Comparison of ENCODE assay signal across 9 cellular contexts in genomic region chr7:32587431-32587948, GRCh38.
A peak's percentile ranks its signal among the peaks of the same experiment; 100 is the strongest.
DNase-seq lines count a peak whose midpoint lies in the region; ATAC-seq and TF ChIP-seq lines count a peak whose summit lies in the region.
"Had no signal": no experiment of that assay in that cellular context is flagged by ENCODE, and none has a peak within 500 bp of the region (broad histone marks: within the 10 kb centered on the region; RNA-seq: fewer than 3 reads in every experiment).

No MANE protein-coding gene starts in this region.

- CTCF ChIA-PET in activated naive CD4-positive, alpha-beta T cell treated with anti-CD3 and anti-CD28 coated beads for 36 hours (lab: Charles Lee) = no interaction called here

- H2AFZ ChIP-seq in smooth muscle cell (ENCODE audit: low read depth) = no peak overlapping the region

- H3K27me3 ChIP-seq in smooth muscle cell (ENCODE audit: low read depth) = no peaks in the 10 kb centered on the region

- H3K4me1 Mint-ChIP-seq in activated naive CD4-positive, alpha-beta T cell treated with anti-CD3 and anti-CD28 coated beads for 36 hours (ENCODE audit: low read depth) = peaks cover 19% of the 10 kb centered on the region

- peaks cover 9% of the 10 kb centered on the region for H3F3A ChIP-seq in smooth muscle cell (ENCODE audit: low read depth)

- no peaks in the 10 kb centered on the region for H3K9me3 Mint-ChIP-seq in activated naive CD4-positive, alpha-beta T cell treated with anti-CD3 and anti-CD28 coated beads for 36 hours

- H3K27ac ChIP-seq in smooth muscle cell (ENCODE audit: low read depth) = peak overlapping the region; percentile 46

- peaks cover 4% of the 10 kb centered on the region for H3K36me3 ChIP-seq in smooth muscle cell (ENCODE audit: low read depth)

- peaks cover 15% of the 10 kb centered on the region for H3K36me3 Mint-ChIP-seq in activated naive CD4-positive, alpha-beta T cell treated with anti-CD3 and anti-CD28 coated beads for 36 hours (ENCODE audit: low read depth)

- intact Hi-C loops in left ventricle myocardium superior (cut with micrococcal nuclease) = no loop called here
- intact Hi-C loops in activated naive CD4-positive, alpha-beta T cell treated with anti-CD3 and anti-CD28 coated beads for 36 hours (cut with micrococcal nuclease) = no loop called here

- no peak overlapping the region for H3K27ac Mint-ChIP-seq in activated naive CD4-positive, alpha-beta T cell treated with anti-CD3 and anti-CD28 coated beads for 36 hours

- DNase-seq in HFF-Myc (ENCODE audit: extremely low read depth, low read depth) (peak; percentile 59), amniotic epithelial cell (ENCODE audit: low read depth) (peak; percentile 91), left ventricle myocardium superior (no peak), smooth muscle cell (lab: John Stamatoyannopoulos, UW; ENCODE audit: unreplicated experiment) (no peak), HT-29 (ENCODE audit: low spot score) (no peak), activated gamma-delta T cell (lab: John Stamatoyannopoulos, UW) (no peak)
- no peak for DNase-seq in activated naive CD4-positive, alpha-beta T cell treated with anti-CD3 and anti-CD28 coated beads for 36 hours
- DNase-seq: cortex of kidney; stimulated activated CD4-positive, alpha-beta T cell treated with anti-CD3 and anti-CD28 coated beads, Interleukin-15, amount 100 ng/mL, for 24 hours had no signal

- H3K4me3 Mint-ChIP-seq in activated naive CD4-positive, alpha-beta T cell treated with anti-CD3 and anti-CD28 coated beads for 36 hours = no peak overlapping the region

- H3K4me1 ChIP-seq in smooth muscle cell (ENCODE audit: low read depth) = peaks cover 8% of the 10 kb centered on the region

- H3K9me3 ChIP-seq in smooth muscle cell (replicated peaks; ENCODE audit: low read depth) = no peaks in the 10 kb centered on the region

- no peak overlapping the region for H3K4me2 ChIP-seq in smooth muscle cell

- no peak overlapping the region for H3K9ac ChIP-seq in smooth muscle cell (ENCODE audit: low read depth)

- H3K4me3 ChIP-seq in HFF-Myc (replicated peaks; ENCODE audit: low read depth, low read length) = no peak overlapping the region
- no peak overlapping the region for H3K4me3 ChIP-seq in smooth muscle cell

- ATAC-seq in left ventricle myocardium superior = peak; percentile 81

- TF ChIP-seq CTCF in HFF-Myc (IDR thresholded peaks at IDR 0.05; ENCODE audit: low read depth, low read length, missing control alignments) (no peak), smooth muscle cell (IDR thresholded peaks at IDR 0.05; ENCODE audit: borderline replicate concordance, insufficient read depth, poor library complexity, severe bottlenecking) (no peak)

- H3K79me2 ChIP-seq in smooth muscle cell (ENCODE audit: low read depth) = no peaks in the 10 kb centered on the region

- H3K27me3 Mint-ChIP-seq in activated naive CD4-positive, alpha-beta T cell treated with anti-CD3 and anti-CD28 coated beads for 36 hours (ENCODE audit: low read depth) = no peaks in the 10 kb centered on the region

- peaks cover 3% of the 10 kb centered on the region for H4K20me1 ChIP-seq in smooth muscle cell (ENCODE audit: low read depth)

- 81% methylated on average over 9 of the region's 9 CpGs for WGBS in smooth muscle cell (ENCODE audit: low lambda C conversion rate)

Comparison
In these comparisons a context has a peak if more than half of its experiments do, and no peak if none do; other contexts are left out.
1. DNase-seq: peak in HFF-Myc (single experiment) and amniotic epithelial cell (single experiment); none in left ventricle myocardium superior (single experiment), smooth muscle cell (single experiment), HT-29 (single experiment), activated gamma-delta T cell (single experiment) and activated naive CD4-positive, alpha-beta T cell treated with anti-CD3 and anti-CD28 coated beads for 36 hours (single experiment).